Comparison of ENCODE assay signal across 9 cellular contexts in the genomic region with DNA sequence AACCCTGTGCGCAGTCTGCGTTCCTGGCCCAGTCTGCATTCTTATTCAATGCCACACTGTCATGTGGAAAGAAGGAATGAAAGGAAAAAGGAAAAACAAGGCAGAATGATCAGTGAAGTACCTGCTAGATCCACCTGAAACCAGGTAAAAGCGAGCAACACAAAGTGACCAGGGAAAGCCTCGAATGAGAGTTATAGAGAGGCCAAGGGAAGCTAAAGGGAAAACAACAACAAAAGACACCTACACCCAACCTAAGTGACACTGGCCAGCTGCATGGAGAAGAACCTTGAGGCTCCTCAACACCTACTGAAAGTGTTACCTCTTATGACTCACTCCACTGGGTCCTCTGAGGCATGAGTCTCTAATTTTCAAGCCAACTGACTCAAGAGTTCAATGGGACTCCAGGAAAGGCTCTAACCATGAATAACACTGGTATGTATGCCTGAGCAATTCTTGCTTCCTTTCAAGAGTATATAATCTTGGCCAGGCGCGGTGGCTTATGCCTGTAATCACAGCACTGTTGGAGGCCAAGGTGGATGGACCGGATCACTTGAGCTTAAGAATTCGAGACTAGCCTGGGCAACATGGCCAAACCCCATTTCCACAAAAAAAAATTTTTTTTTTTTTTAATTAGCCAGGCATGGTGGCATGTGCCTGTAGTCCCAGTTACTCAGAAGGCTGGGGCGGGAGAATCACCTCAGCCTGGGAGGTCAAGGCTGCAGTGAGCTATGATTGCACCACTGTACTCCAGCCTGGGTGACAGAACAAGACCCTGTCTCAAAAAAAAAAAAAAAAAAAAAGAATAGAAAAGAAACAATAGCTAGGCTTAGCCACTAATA. TPM values are rescaled to one million over a fixed set of nuclear protein-coding genes. Genes with fewer than 3 reads are reported as not detected.
DNase-seq lines count a peak whose midpoint lies in the region; ATAC-seq, FAIRE-seq and TF ChIP-seq lines count a peak whose summit lies in the region.
"Had no signal": no experiment of that assay in that cellular context is flagged by ENCODE, and none has a peak within 500 bp of the region (broad histone marks: within the 10 kb centered on the region; RNA-seq: fewer than 3 reads in every experiment).

No MANE protein-coding gene starts in this region.

- no peaks in the 10 kb centered on the region for H3K36me3 ChIP-seq in bronchial epithelial cell (ENCODE audit: control insufficient read depth, insufficient read depth, low read length)

- H3K4me3 ChIP-seq in bronchial epithelial cell (ENCODE audit: low read depth, low read length): no peak overlapping the region

- peaks cover 63% of the 10 kb centered on the region for H3K4me1 Mint-ChIP-seq in stimulated activated naive CD8-positive, alpha-beta T cell treated with anti-CD3 and anti-CD28 coated beads, Interleukin-15, amount 100 ng/mL, for 72 hours

- peak overlapping the region in 1 of 2 donors; percentile 6 for H3K4me3 Mint-ChIP-seq in stimulated activated naive CD8-positive, alpha-beta T cell treated with anti-CD3 and anti-CD28 coated beads, Interleukin-15, amount 100 ng/mL, for 72 hours
- H3K4me3 Mint-ChIP-seq: activated naive CD8-positive, alpha-beta T cell had no signal

- TF ChIP-seq CTCF in bronchial epithelial cell (IDR thresholded peaks at IDR 0.05; ENCODE audit: insufficient read depth, low read length, severe bottlenecking) (no peak), GM10266 (IDR thresholded peaks at IDR 0.05; ENCODE audit: control insufficient read depth, insufficient read depth, low read depth, missing control alignments) (no peak)

- peaks cover 0 to 3% of the 10 kb centered on the region in 2 donors for H3K9me3 Mint-ChIP-seq in activated naive CD4-positive, alpha-beta T cell treated with anti-CD3 and anti-CD28 coated beads, Interleukin-2, amount 50 U/mL, for 72 hours
- H3K9me3 Mint-ChIP-seq in stimulated activated naive CD8-positive, alpha-beta T cell treated with anti-CD3 and anti-CD28 coated beads, Interleukin-15, amount 100 ng/mL, for 72 hours: no peaks in the 10 kb centered on the region

- no peaks in the 10 kb centered on the region for H3K27me3 Mint-ChIP-seq in stimulated activated naive CD8-positive, alpha-beta T cell treated with anti-CD3 and anti-CD28 coated beads, Interleukin-15, amount 100 ng/mL, for 72 hours
- H3K27me3 Mint-ChIP-seq: activated naive CD8-positive, alpha-beta T cell had no signal

- DNase-seq in activated naive CD4-positive, alpha-beta T cell treated with anti-CD3 and anti-CD28 coated beads, Interleukin-2, amount 50 U/mL, for 72 hours (ENCODE audit: low spot score in 2 of 2): peak in 1 of 2 donors; percentile 33
- no peak for DNase-seq in activated naive CD4-positive, alpha-beta T cell treated with anti-CD3 and anti-CD28 coated beads, Interleukin-2, amount 50 U/mL, for 16 hours
- DNase-seq in bronchial epithelial cell (ENCODE audit: low read depth): peak; percentile 93
- DNase-seq in stimulated activated naive CD8-positive, alpha-beta T cell treated with anti-CD3 and anti-CD28 coated beads, Interleukin-15, amount 100 ng/mL, for 72 hours: peak; percentile 20 to 33
- no peak for DNase-seq in GM10266 (ENCODE audit: extremely low spot score)
- no peak for DNase-seq in C1 segment of cervical spinal cord (lab: John Stamatoyannopoulos, UW)
- no peak for DNase-seq in DMS79 (lab: John Stamatoyannopoulos, UW)

- H3K36me3 Mint-ChIP-seq in activated naive CD4-positive, alpha-beta T cell treated with anti-CD3 and anti-CD28 coated beads, Interleukin-2, amount 50 U/mL, for 72 hours: peaks cover 0 to 28% of the 10 kb centered on the region in 2 donors

- no peak for FAIRE-seq in bronchial epithelial cell (lab: Jason Lieb, UNC)

- H3K27me3 ChIP-seq in bronchial epithelial cell (ENCODE audit: control insufficient read depth, insufficient read depth, low read length): no peaks in the 10 kb centered on the region

- H3K27ac Mint-ChIP-seq in activated naive CD4-positive, alpha-beta T cell treated with anti-CD3 and anti-CD28 coated beads, Interleukin-2, amount 50 U/mL, for 72 hours: peak overlapping the region in 1 of 2 donors; percentile 13
- no peak overlapping the region for H3K27ac Mint-ChIP-seq in stimulated activated naive CD8-positive, alpha-beta T cell treated with anti-CD3 and anti-CD28 coated beads, Interleukin-15, amount 100 ng/mL, for 72 hours
- H3K27ac Mint-ChIP-seq: activated naive CD8-positive, alpha-beta T cell had no signal

- peak; percentile 88 to 89 for ATAC-seq in activated naive CD4-positive, alpha-beta T cell treated with anti-CD3 and anti-CD28 coated beads, Interleukin-2, amount 50 U/mL, for 72 hours
- ATAC-seq in HG03342 (IDR thresholded peaks at IDR 0.05; ENCODE audit: unreplicated experiment): peak; percentile 52
- peak; percentile 92 for ATAC-seq in stimulated activated naive CD8-positive, alpha-beta T cell treated with anti-CD3 and anti-CD28 coated beads, Interleukin-15, amount 100 ng/mL, for 72 hours

RNA-seq across cellular contexts. Expression of a gene that starts 29.0 kb away (rescaled TPM):
- 10 to 100 TPM; 13.3 to 24.8 TPM for total RNA-seq in activated naive CD4-positive, alpha-beta T cell treated with anti-CD3 and anti-CD28 coated beads, Interleukin-2, amount 50 U/mL, for 72 hours
- total RNA-seq in bronchial epithelial cell: 15.8 and 17.5 TPM in 2 replicates

Comparison
In these comparisons a context has a peak if more than half of its experiments do, and no peak if none do; other contexts are left out.
1. DNase-seq: peak in bronchial epithelial cell (single experiment) and stimulated activated naive CD8-positive, alpha-beta T cell treated with anti-CD3 and anti-CD28 coated beads, Interleukin-15, amount 100 ng/mL, for 72 hours (2 of 2); none in activated naive CD4-positive, alpha-beta T cell treated with anti-CD3 and anti-CD28 coated beads, Interleukin-2, amount 50 U/mL, for 16 hours (single experiment), GM10266 (single experiment), C1 segment of cervical spinal cord (0 of 14) and DMS79 (single experiment).
2. Peak in every context shown above with its lines, with median percentiles within 50 percentile points of each other: ATAC-seq.